9 cellular contexts compared by ENCODE assay signal in genomic region chr4:184896868-184897715, GRCh38.
DNase-seq lines count a peak whose midpoint lies in the region; ATAC-seq and TF ChIP-seq lines count a peak whose summit lies in the region.
"Had no signal": no experiment of that assay in that cellular context is flagged by ENCODE, and none has a peak within 500 bp of the region (broad histone marks: within the 10 kb centered on the region; RNA-seq: fewer than 3 reads in every experiment).

No MANE protein-coding gene starts in this region.

- no peak overlapping the region for H3K27ac Mint-ChIP-seq in naive thymus-derived CD4-positive, alpha-beta T cell
- H3K27ac Mint-ChIP-seq in activated CD4-positive, alpha-beta memory T cell treated with anti-CD3 and anti-CD28 coated beads, Interleukin-2, amount 10 ng/mL, durations not matched to agents 7 days and 5 days: no peak overlapping the region

- no peaks in the 10 kb centered on the region for H3K36me3 ChIP-seq in PC-9 (ENCODE audit: low read depth)
- H3K36me3 ChIP-seq in naive thymus-derived CD4-positive, alpha-beta T cell (ENCODE audit: control insufficient read depth in 2 of 3, insufficient read depth in 3 of 3, low read length in 3 of 3): no peaks in the 10 kb centered on the region

- no peaks in the 10 kb centered on the region for H3K9me3 ChIP-seq in PC-9 (ENCODE audit: insufficient read depth, low read depth)
- H3K9me3 ChIP-seq in naive thymus-derived CD4-positive, alpha-beta T cell (ENCODE audit: control insufficient read depth in 2 of 3, low read length in 3 of 3): peaks cover 0 to 5% (median 0%) of the 10 kb centered on the region in 3 experiments
- H3K9me3 ChIP-seq: body of pancreas had no signal

- no peak overlapping the region for H3K4me3 ChIP-seq in PC-9
- no peak overlapping the region for H3K4me3 ChIP-seq in naive thymus-derived CD4-positive, alpha-beta T cell (ENCODE audit: low read length)
- H3K4me3 ChIP-seq: body of pancreas had no signal

- no peaks in the 10 kb centered on the region for H3K9me2 ChIP-seq in PC-9 (ENCODE audit: insufficient read depth)

- H3K4me1 ChIP-seq in PC-9 (replicated peaks; ENCODE audit: insufficient read depth): peaks cover 58% of the 10 kb centered on the region
- H3K4me1 ChIP-seq in naive thymus-derived CD4-positive, alpha-beta T cell (ENCODE audit: control insufficient read depth in 2 of 2, insufficient read depth in 2 of 2, low read length in 2 of 2): no peaks in the 10 kb centered on the region

- H3K4me3 Mint-ChIP-seq in naive thymus-derived CD4-positive, alpha-beta T cell: no peak overlapping the region
- H3K4me3 Mint-ChIP-seq in activated CD4-positive, alpha-beta memory T cell treated with anti-CD3 and anti-CD28 coated beads, Interleukin-2, amount 10 ng/mL, durations not matched to agents 7 days and 5 days: no peak overlapping the region

- peaks cover 0 to 8% (median 4%) of the 10 kb centered on the region in 11 donors for H3K9me3 Mint-ChIP-seq in naive thymus-derived CD4-positive, alpha-beta T cell
- H3K9me3 Mint-ChIP-seq in activated CD4-positive, alpha-beta memory T cell treated with anti-CD3 and anti-CD28 coated beads, Interleukin-2, amount 10 ng/mL, durations not matched to agents 7 days and 5 days: no peaks in the 10 kb centered on the region

- no TSS peak for BruUV-seq in PC-9 (replicated peaks; lab: Mats Ljungman, UMichigan)

- CTCF ChIA-PET in PC-9 (lab: Charles Lee): interaction anchor here (0.6 kb wide), 1 partner anchor 14 kb away, joined by 3 read pairs; no protein-coding TSS in a partner anchor
- CTCF ChIA-PET in naive thymus-derived CD4-positive, alpha-beta T cell (lab: Charles Lee): interaction anchor here (0.9 kb wide), 1 partner anchor 45 kb away, joined by 3 read pairs; no protein-coding TSS in a partner anchor
- CTCF ChIA-PET in activated CD4-positive, alpha-beta memory T cell treated with anti-CD3 and anti-CD28 coated beads, Interleukin-2, amount 10 ng/mL, durations not matched to agents 7 days and 5 days (lab: Charles Lee): no interaction called here

- H3K36me3 Mint-ChIP-seq in naive thymus-derived CD4-positive, alpha-beta T cell: peaks cover 0 to 4% (median 0%) of the 10 kb centered on the region in 5 donors
- no peaks in the 10 kb centered on the region for H3K36me3 Mint-ChIP-seq in activated CD4-positive, alpha-beta memory T cell treated with anti-CD3 and anti-CD28 coated beads, Interleukin-2, amount 10 ng/mL, durations not matched to agents 7 days and 5 days (ENCODE audit: low read depth)

- H3K27me3 ChIP-seq in PC-9 (ENCODE audit: insufficient read depth, low read depth): no peaks in the 10 kb centered on the region
- no peaks in the 10 kb centered on the region for H3K27me3 ChIP-seq in naive thymus-derived CD4-positive, alpha-beta T cell (ENCODE audit: control insufficient read depth in 2 of 2, insufficient read depth in 2 of 2, low read length in 2 of 2)
- H3K27me3 ChIP-seq: body of pancreas had no signal

- H2AFZ ChIP-seq in PC-9: no peak overlapping the region

- intact Hi-C loops in PC-9 (cut with micrococcal nuclease; ENCODE audit: unreplicated experiment): loop anchor here (10.0 kb wide), 1 partner anchor 72 kb away; the partner anchor contains the start of gene ACSL1
- intact Hi-C loops in naive thymus-derived CD4-positive, alpha-beta T cell (cut with micrococcal nuclease): no loop called here

- ATAC-seq in GM18867 (IDR thresholded peaks at IDR 0.05; ENCODE audit: unreplicated experiment) (peak; percentile 52), HG02759 (IDR thresholded peaks at IDR 0.05; ENCODE audit: unreplicated experiment) (peak; percentile 74), GM19467 (IDR thresholded peaks at IDR 0.05; ENCODE audit: unreplicated experiment) (no peak)
- ATAC-seq in naive thymus-derived CD4-positive, alpha-beta T cell: peak; percentile 82
- ATAC-seq: body of pancreas had no signal

- H3K27me3 Mint-ChIP-seq in naive thymus-derived CD4-positive, alpha-beta T cell: peaks cover 6 to 28% (median 21%) of the 10 kb centered on the region in 5 donors
- H3K27me3 Mint-ChIP-seq in activated CD4-positive, alpha-beta memory T cell treated with anti-CD3 and anti-CD28 coated beads, Interleukin-2, amount 10 ng/mL, durations not matched to agents 7 days and 5 days: peaks cover 26% of the 10 kb centered on the region

- DNase-seq in PC-9 (no peak), caudate nucleus (lab: John Stamatoyannopoulos, UW) (no peak)
- no peak for DNase-seq in naive thymus-derived CD4-positive, alpha-beta T cell
- DNase-seq in activated CD4-positive, alpha-beta memory T cell treated with anti-CD3 and anti-CD28 coated beads, Interleukin-2, amount 10 ng/mL, durations not matched to agents 7 days and 5 days: no peak
- no peak for DNase-seq in activated effector memory CD4-positive, alpha-beta T cell treated with Interleukin-2 at 50 U/mL for 16 hours

- peaks cover 0 to 8% (median 0%) of the 10 kb centered on the region in 7 donors for H3K4me1 Mint-ChIP-seq in naive thymus-derived CD4-positive, alpha-beta T cell
- H3K4me1 Mint-ChIP-seq in activated CD4-positive, alpha-beta memory T cell treated with anti-CD3 and anti-CD28 coated beads, Interleukin-2, amount 10 ng/mL, durations not matched to agents 7 days and 5 days: peaks cover 6% of the 10 kb centered on the region

- peak overlapping the region; percentile 34; the same call in 1 of the 2 replicates for H3K4me2 ChIP-seq in PC-9

- TF ChIP-seq CTCF in PC-9 (conservative IDR thresholded peaks at IDR 0.05): no peak

- peaks cover 25% of the 10 kb centered on the region for H3F3A ChIP-seq in PC-9 (ENCODE audit: insufficient read depth, low read depth)

- H3K79me2 ChIP-seq in PC-9 (ENCODE audit: low read depth): no peaks in the 10 kb centered on the region

- no peaks in the 10 kb centered on the region for H4K20me1 ChIP-seq in PC-9 (ENCODE audit: insufficient read depth)

- H3K27ac ChIP-seq in PC-9 (peak overlapping the region; percentile 46), caudate nucleus (ENCODE audit: low read depth, low read length) (no peak overlapping the region)
- H3K27ac ChIP-seq in naive thymus-derived CD4-positive, alpha-beta T cell (ENCODE audit: low read depth, low read length): no peak overlapping the region
- H3K27ac ChIP-seq: body of pancreas had no signal

- POLR2A ChIA-PET in PC-9 (lab: Charles Lee; ENCODE audit: unreplicated experiment): no interaction called here
- POLR2A ChIA-PET in naive thymus-derived CD4-positive, alpha-beta T cell (lab: Charles Lee): no interaction called here
- POLR2A ChIA-PET in activated CD4-positive, alpha-beta memory T cell treated with anti-CD3 and anti-CD28 coated beads, Interleukin-2, amount 10 ng/mL, durations not matched to agents 7 days and 5 days (lab: Charles Lee): no interaction called here
